In the genomic region with DNA sequence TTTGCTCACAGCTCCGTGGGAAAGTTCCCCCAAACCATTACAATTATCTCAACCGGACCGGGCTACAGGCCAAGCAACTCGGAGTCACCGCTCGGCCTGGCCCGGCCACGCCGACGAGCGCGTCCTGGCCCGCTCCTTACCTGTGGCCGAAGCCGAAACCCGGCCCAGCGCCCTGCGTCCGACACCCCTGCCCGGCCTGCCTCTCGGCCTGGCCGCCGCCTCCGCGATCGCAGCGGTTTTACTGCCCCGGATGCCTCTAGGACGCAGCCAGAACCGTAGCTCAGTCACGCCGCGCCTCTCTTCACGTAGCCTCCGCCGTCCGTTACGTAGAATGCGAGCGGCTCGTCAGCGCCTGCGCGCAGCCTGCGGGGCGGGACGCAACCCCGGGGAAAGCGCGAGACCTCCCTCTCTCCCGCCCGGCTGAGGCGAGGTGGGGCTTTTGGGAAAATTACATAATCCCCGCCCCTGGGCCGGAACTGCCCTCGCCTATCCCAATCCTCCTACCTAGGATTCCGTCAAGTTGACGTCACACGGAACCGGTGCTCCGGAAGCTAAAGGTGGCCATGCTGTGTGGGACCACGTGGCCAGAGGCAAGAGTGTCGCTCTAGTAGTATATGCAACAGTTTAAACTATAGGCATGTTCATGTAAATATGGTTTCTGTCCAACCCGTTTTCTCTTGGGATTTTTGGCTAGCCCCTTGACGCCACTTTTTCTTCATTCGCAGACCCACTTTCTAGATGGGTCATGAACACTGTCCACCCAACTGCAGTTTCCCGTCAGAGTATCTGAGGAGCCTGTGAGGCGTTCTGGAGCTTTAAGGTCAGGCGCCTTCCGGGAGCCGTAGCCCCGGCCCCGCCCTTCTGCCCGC, we compare ENCODE assay signal across 1 cellular context.
TF ChIP-seq lines count a peak whose summit lies in the region.

A gene with protein sequence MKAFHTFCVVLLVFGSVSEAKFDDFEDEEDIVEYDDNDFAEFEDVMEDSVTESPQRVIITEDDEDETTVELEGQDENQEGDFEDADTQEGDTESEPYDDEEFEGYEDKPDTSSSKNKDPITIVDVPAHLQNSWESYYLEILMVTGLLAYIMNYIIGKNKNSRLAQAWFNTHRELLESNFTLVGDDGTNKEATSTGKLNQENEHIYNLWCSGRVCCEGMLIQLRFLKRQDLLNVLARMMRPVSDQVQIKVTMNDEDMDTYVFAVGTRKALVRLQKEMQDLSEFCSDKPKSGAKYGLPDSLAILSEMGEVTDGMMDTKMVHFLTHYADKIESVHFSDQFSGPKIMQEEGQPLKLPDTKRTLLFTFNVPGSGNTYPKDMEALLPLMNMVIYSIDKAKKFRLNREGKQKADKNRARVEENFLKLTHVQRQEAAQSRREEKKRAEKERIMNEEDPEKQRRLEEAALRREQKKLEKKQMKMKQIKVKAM (minus strand): TSS at position 326 of the 869 bp plus-strand sequence. CDS start 7,422 bp downstream, outside the sequence.

TF ChIP-seq in HepG2, 621 proteins besides CTCF, POLR2A, EP300 and RAD21 (continued from another document and continues in another):
- peak; percentile 90; the same call in 1 of the 2 replicates for TF ChIP-seq STAT6 (CRISPR knock-in tag; IDR thresholded peaks at IDR 0.05; ENCODE audit: borderline replicate concordance)
- 0 out of 2 replicates have a peak, but pooled peaks have one; percentile 27 for TF ChIP-seq ZNF512 (CRISPR knock-in tag; IDR thresholded peaks at IDR 0.05)
- peak; percentile 79 for TF ChIP-seq RBM22 (optimal IDR thresholded peaks at IDR 0.05; ENCODE audit: low read length)
- peak; percentile 73; the same call in 1 of the 2 replicates for TF ChIP-seq ZNF260 (CRISPR knock-in tag; IDR thresholded peaks at IDR 0.05; ENCODE audit: borderline replicate concordance, low read depth)
- TF ChIP-seq ZNF558 (CRISPR knock-in tag; IDR thresholded peaks at IDR 0.05; ENCODE audit: borderline replicate concordance): peak; percentile 21; the same call in 1 of the 2 replicates
- TF ChIP-seq, protein P1, sequence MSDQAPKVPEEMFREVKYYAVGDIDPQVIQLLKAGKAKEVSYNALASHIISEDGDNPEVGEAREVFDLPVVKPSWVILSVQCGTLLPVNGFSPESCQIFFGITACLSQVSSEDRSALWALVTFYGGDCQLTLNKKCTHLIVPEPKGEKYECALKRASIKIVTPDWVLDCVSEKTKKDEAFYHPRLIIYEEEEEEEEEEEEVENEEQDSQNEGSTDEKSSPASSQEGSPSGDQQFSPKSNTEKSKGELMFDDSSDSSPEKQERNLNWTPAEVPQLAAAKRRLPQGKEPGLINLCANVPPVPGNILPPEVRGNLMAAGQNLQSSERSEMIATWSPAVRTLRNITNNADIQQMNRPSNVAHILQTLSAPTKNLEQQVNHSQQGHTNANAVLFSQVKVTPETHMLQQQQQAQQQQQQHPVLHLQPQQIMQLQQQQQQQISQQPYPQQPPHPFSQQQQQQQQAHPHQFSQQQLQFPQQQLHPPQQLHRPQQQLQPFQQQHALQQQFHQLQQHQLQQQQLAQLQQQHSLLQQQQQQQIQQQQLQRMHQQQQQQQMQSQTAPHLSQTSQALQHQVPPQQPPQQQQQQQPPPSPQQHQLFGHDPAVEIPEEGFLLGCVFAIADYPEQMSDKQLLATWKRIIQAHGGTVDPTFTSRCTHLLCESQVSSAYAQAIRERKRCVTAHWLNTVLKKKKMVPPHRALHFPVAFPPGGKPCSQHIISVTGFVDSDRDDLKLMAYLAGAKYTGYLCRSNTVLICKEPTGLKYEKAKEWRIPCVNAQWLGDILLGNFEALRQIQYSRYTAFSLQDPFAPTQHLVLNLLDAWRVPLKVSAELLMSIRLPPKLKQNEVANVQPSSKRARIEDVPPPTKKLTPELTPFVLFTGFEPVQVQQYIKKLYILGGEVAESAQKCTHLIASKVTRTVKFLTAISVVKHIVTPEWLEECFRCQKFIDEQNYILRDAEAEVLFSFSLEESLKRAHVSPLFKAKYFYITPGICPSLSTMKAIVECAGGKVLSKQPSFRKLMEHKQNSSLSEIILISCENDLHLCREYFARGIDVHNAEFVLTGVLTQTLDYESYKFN (CRISPR knock-in tag; conservative IDR thresholded peaks at IDR 0.05): peak; percentile 78
- peak; percentile 48; the same call in 1 of the 2 replicates for TF ChIP-seq ZBTB10 (CRISPR knock-in tag; IDR thresholded peaks at IDR 0.05; ENCODE audit: borderline replicate concordance)
- peak; percentile 95 for TF ChIP-seq HNRNPH1 (optimal IDR thresholded peaks at IDR 0.05; ENCODE audit: low read depth, low read length)
- TF ChIP-seq TSC22D2 (CRISPR knock-in tag; IDR thresholded peaks at IDR 0.05; ENCODE audit: borderline replicate concordance): no peak; the same call in none of the 2 replicates
- TF ChIP-seq ZNF883 (CRISPR knock-in tag; IDR thresholded peaks at IDR 0.05; ENCODE audit: not compliant biosample characterization): peak; percentile 79
- no peak for TF ChIP-seq GLI4 (CRISPR knock-in tag; IDR thresholded peaks at IDR 0.05; ENCODE audit: borderline replicate concordance)
- TF ChIP-seq TMF1 (CRISPR knock-in tag; IDR thresholded peaks at IDR 0.05; ENCODE audit: low read depth): no peak; the same call in 1 of the 2 replicates
- TF ChIP-seq DRAP1 (CRISPR knock-in tag; IDR thresholded peaks at IDR 0.05): peak; percentile 87
- peak; percentile 69; the same call in 1 of the 2 replicates for TF ChIP-seq RFX5 (IDR thresholded peaks at IDR 0.05; ENCODE audit: low read depth, low read length)
- no peak for TF ChIP-seq NFKBIZ (CRISPR knock-in tag; IDR thresholded peaks at IDR 0.05)
- peak; percentile 78 for TF ChIP-seq PITX1 (CRISPR knock-in tag; IDR thresholded peaks at IDR 0.05)
- no peak for TF ChIP-seq ZNF562 (CRISPR knock-in tag; IDR thresholded peaks at IDR 0.05; ENCODE audit: borderline replicate concordance)
- peak; percentile 90 for TF ChIP-seq GMEB2 (CRISPR knock-in tag; IDR thresholded peaks at IDR 0.05; ENCODE audit: low read depth)
- TF ChIP-seq KAT2B (IDR thresholded peaks at IDR 0.05; ENCODE audit: borderline replicate concordance, low read depth, low read length): no peak
- TF ChIP-seq, protein P2, sequence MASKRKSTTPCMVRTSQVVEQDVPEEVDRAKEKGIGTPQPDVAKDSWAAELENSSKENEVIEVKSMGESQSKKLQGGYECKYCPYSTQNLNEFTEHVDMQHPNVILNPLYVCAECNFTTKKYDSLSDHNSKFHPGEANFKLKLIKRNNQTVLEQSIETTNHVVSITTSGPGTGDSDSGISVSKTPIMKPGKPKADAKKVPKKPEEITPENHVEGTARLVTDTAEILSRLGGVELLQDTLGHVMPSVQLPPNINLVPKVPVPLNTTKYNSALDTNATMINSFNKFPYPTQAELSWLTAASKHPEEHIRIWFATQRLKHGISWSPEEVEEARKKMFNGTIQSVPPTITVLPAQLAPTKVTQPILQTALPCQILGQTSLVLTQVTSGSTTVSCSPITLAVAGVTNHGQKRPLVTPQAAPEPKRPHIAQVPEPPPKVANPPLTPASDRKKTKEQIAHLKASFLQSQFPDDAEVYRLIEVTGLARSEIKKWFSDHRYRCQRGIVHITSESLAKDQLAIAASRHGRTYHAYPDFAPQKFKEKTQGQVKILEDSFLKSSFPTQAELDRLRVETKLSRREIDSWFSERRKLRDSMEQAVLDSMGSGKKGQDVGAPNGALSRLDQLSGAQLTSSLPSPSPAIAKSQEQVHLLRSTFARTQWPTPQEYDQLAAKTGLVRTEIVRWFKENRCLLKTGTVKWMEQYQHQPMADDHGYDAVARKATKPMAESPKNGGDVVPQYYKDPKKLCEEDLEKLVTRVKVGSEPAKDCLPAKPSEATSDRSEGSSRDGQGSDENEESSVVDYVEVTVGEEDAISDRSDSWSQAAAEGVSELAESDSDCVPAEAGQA (IDR thresholded peaks at IDR 0.05; ENCODE audit: low read depth): peak; percentile 97
- TF ChIP-seq, protein P2 (CRISPR knock-in tag; IDR thresholded peaks at IDR 0.05; ENCODE audit: borderline replicate concordance): peak; percentile 92
- TF ChIP-seq MED8 (CRISPR knock-in tag; IDR thresholded peaks at IDR 0.05; ENCODE audit: insufficient replicate concordance): peak; percentile 33
- peak; percentile 91 for TF ChIP-seq ZNF891 (CRISPR knock-in tag; IDR thresholded peaks at IDR 0.05)
- no peak for TF ChIP-seq ZNF713 (CRISPR knock-in tag; IDR thresholded peaks at IDR 0.05)
- TF ChIP-seq, protein P3, sequence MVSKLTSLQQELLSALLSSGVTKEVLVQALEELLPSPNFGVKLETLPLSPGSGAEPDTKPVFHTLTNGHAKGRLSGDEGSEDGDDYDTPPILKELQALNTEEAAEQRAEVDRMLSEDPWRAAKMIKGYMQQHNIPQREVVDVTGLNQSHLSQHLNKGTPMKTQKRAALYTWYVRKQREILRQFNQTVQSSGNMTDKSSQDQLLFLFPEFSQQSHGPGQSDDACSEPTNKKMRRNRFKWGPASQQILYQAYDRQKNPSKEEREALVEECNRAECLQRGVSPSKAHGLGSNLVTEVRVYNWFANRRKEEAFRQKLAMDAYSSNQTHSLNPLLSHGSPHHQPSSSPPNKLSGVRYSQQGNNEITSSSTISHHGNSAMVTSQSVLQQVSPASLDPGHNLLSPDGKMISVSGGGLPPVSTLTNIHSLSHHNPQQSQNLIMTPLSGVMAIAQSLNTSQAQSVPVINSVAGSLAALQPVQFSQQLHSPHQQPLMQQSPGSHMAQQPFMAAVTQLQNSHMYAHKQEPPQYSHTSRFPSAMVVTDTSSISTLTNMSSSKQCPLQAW (CRISPR knock-in tag; IDR thresholded peaks at IDR 0.05): peak; percentile 86
